In genomic region chr9:121735792-121736130, GRCh38 we compare ENCODE assay signal across 9 cellular contexts.
DNase-seq lines count a peak whose midpoint lies in the region; ATAC-seq, FAIRE-seq and TF ChIP-seq lines count a peak whose summit lies in the region.
"Had no signal": no experiment of that assay in that cellular context is flagged by ENCODE, and none has a peak within 500 bp of the region (broad histone marks: within the 10 kb centered on the region; RNA-seq: fewer than 3 reads in every experiment).

No MANE protein-coding gene starts in this region.

- H4K8ac ChIP-seq in H1 (ENCODE audit: extremely low read depth, insufficient read depth, low read length), result no peak overlapping the region; the same call in 1 of the 2 replicates

- no peak overlapping the region for H4K5ac ChIP-seq in H1 (ENCODE audit: insufficient read length, low read depth, low read length)

- TF ChIP-seq POLR2A in H1 (IDR thresholded peaks at IDR 0.05; ENCODE audit: control extremely low read depth in 1 of 2, low read depth in 2 of 2, low read length in 2 of 2) (no peak), right lobe of liver (IDR thresholded peaks at IDR 0.05) (no peak), spleen (IDR thresholded peaks at IDR 0.05) (no peak)

- peaks cover 27% of the 10 kb centered on the region for H3K79me1 ChIP-seq in H1 (ENCODE audit: low read depth, low read length)

- no peak overlapping the region for H2BK20ac ChIP-seq in H1 (ENCODE audit: low read length)

- no peak for FAIRE-seq in H1 (lab: Jason Lieb, UNC)

- 0 out of 2 replicates have a peak overlapping the region, but pooled peaks have one; percentile 15 for H3K18ac ChIP-seq in H1 (ENCODE audit: extremely low read depth, low read length)

- 0 out of 2 replicates have a peak overlapping the region, but pooled peaks have one; percentile 33 for H2BK15ac ChIP-seq in H1 (ENCODE audit: low read length)

- H3K56ac ChIP-seq in H1 (replicated peaks; ENCODE audit: insufficient read length, low read depth, low read length), result no peak overlapping the region

- H2BK5ac ChIP-seq in H1 (ENCODE audit: low read depth, low read length), result no peak overlapping the region

- CTCF ChIA-PET in H1 (lab: Charles Lee; ENCODE audit: partially characterized antibody), result interaction anchor here (0.9 to 20.3 kb wide), 41 partner anchors 8 to 254 kb away, joined by 3 to 305 read pairs (median 5); no protein-coding TSS in a partner anchor

- H3K9me3 ChIP-seq in HUES6 (ENCODE audit: control insufficient read depth, insufficient read depth, low read depth, low read length) (no peaks in the 10 kb centered on the region), H1 (ENCODE audit: insufficient read depth in 2 of 2, low read depth in 1 of 2, low read length in 1 of 2) (no peaks in the 10 kb centered on the region), right lobe of liver (no peaks in the 10 kb centered on the region), spleen (no peaks in the 10 kb centered on the region)

- H2AFZ ChIP-seq in H1 (ENCODE audit: low read length), result no peak overlapping the region

- H2BK120ac ChIP-seq in H1 (replicated peaks; ENCODE audit: low read depth, low read length), result no peak overlapping the region

- POLR2A ChIA-PET in H1 (lab: Charles Lee; ENCODE audit: partially characterized antibody), result interaction anchor here (1.0 to 1.5 kb wide), 4 partner anchors 8 to 37 kb away, joined by 3 to 4 read pairs (median 4); no protein-coding TSS in a partner anchor

- peak overlapping the region; percentile 91 to 94 for H3K4me2 ChIP-seq in H1 (ENCODE audit: insufficient read depth in 1 of 2, low read depth in 2 of 2, low read length in 2 of 2)

- H3K27ac ChIP-seq in HUES6 (ENCODE audit: low read depth, low read length) (peak overlapping the region; percentile 65; the same call in 1 of the 2 replicates), H1 (ENCODE audit: low read depth, low read length) (no peak overlapping the region), right lobe of liver (peak overlapping the region in 2 of 3 donors; percentile 24 to 37), spleen (peak overlapping the region; percentile 48 to 87 (median 81))

- no peak overlapping the region for H3K23ac ChIP-seq in H1 (ENCODE audit: insufficient read length)

- no peak for TF ChIP-seq EP300 in H1 (IDR thresholded peaks at IDR 0.05; ENCODE audit: borderline replicate concordance in 1 of 2, low read depth in 2 of 2, low read length in 2 of 2)

- peak; percentile 4 to 50 (median 18) for ATAC-seq in right lobe of liver
- no peak for ATAC-seq in HG03354 (IDR thresholded peaks at IDR 0.05; ENCODE audit: poor library complexity, severe bottlenecking, unreplicated experiment)
- no peak for ATAC-seq in GM18858 (IDR thresholded peaks at IDR 0.05; ENCODE audit: unreplicated experiment)

- H3K36me3 ChIP-seq in HUES6 (ENCODE audit: control insufficient read depth, insufficient read depth, low read length), result no peaks in the 10 kb centered on the region
- H3K36me3 ChIP-seq in H1 (ENCODE audit: control insufficient read depth in 2 of 4, insufficient read depth in 4 of 4, low read length in 3 of 4), result no peaks in the 10 kb centered on the region
- no peaks in the 10 kb centered on the region for H3K36me3 ChIP-seq in right lobe of liver
- no peaks in the 10 kb centered on the region for H3K36me3 ChIP-seq in spleen

- peak overlapping the region; percentile 86 for H3K4me3 ChIP-seq in HUES6 (ENCODE audit: low read depth, low read length)
- H3K4me3 ChIP-seq in H1 (ENCODE audit: extremely low read depth in 1 of 4, insufficient read depth in 2 of 4, low read depth in 3 of 4, low read length in 4 of 4), result peak overlapping the region; percentile 52 to 73 (median 55); a peak in 7 of 8 replicates
- H3K4me3 ChIP-seq in right lobe of liver, result peak overlapping the region; percentile 14 to 47 (median 16)
- peak overlapping the region in 6 of 8 donors; percentile 21 to 56 (median 31) for H3K4me3 ChIP-seq in spleen

- peak overlapping the region; percentile 81; the same call in 1 of the 2 replicates for H2BK12ac ChIP-seq in H1 (ENCODE audit: low read depth, low read length)

- peak overlapping the region; percentile 18; the same call in 1 of the 2 replicates for H2AK5ac ChIP-seq in H1 (ENCODE audit: low read depth, low read length)

- peaks cover 11% of the 10 kb centered on the region for H3K23me2 ChIP-seq in H1 (ENCODE audit: low read depth, low read length)

- no peak for TF ChIP-seq RAD21 in H1 (IDR thresholded peaks at IDR 0.05 in 1 of 2, conservative IDR thresholded peaks at IDR 0.05 in 1 of 2; ENCODE audit: low read depth in 2 of 2, low read length in 2 of 2)

- 19% methylated on average over 9 of the region's 9 CpGs; no CpG with 5 or more reads in 1 of the 2 experiments for WGBS in H1 (ENCODE audit: extremely low coverage in 1 of 2, insufficient coverage in 1 of 2, insufficient read length in 1 of 2, insufficient replicate concordance in 2 of 2, low coverage in 1 of 2, low lambda C conversion rate in 2 of 2, missing lambda C conversion rate in 1 of 2), 2 experiments
- WGBS in right lobe of liver (ENCODE audit: insufficient coverage, low coverage, low lambda C conversion rate, missing lambda C conversion rate), result 51% methylated on average over 3 of the region's 9 CpGs
- WGBS in spleen, 5 donors, result 43 to 56% (median 48%) methylated on average over 9 of the region's 9 CpGs

- no peaks in the 10 kb centered on the region for H3K27me3 ChIP-seq in HUES6 (ENCODE audit: control insufficient read depth, insufficient read depth, low read length)
- H3K27me3 ChIP-seq in H1 (replicated peaks in 1 of 4; ENCODE audit: control insufficient read depth in 3 of 4, extremely low read depth in 1 of 4, insufficient read depth in 3 of 4, low read length in 3 of 4), result peaks cover 0 to 8% (median 4%) of the 10 kb centered on the region in 4 experiments; a peak in 4 of 7 replicates
- H3K27me3 ChIP-seq in right lobe of liver, result no peaks in the 10 kb centered on the region
- H3K27me3 ChIP-seq in spleen (replicated peaks in 1 of 7), result peaks cover 0 to 31% (median 0%) of the 10 kb centered on the region in 7 donors

- TF ChIP-seq CTCF in H1 (IDR thresholded peaks at IDR 0.05; ENCODE audit: control extremely low read depth in 1 of 3, insufficient read depth in 1 of 3, low read depth in 1 of 3, low read length in 3 of 3), result no peak
- no peak for TF ChIP-seq CTCF in right lobe of liver (IDR thresholded peaks at IDR 0.05)
- TF ChIP-seq CTCF in spleen (IDR thresholded peaks at IDR 0.05 in 8 of 11, conservative IDR thresholded peaks at IDR 0.05 in 3 of 11), result no peak

- no peak for DNase-seq in H1 (ENCODE audit: low read depth in 1 of 2, low spot score in 2 of 2)
- DNase-seq in right lobe of liver, result no peak
- no peak for DNase-seq in spleen
- no peak for DNase-seq in 8988T
- DNase-seq in activated CD4-positive, alpha-beta T cell treated with anti-CD3 and anti-CD28 coated beads, Interleukin-2, amount 50 U/mL, for 48 hours, result no peak
- DNase-seq: RPMI8226 had no signal

- peak overlapping the region; percentile 70 for H3K9ac ChIP-seq in HUES6 (ENCODE audit: low read length)
- H3K9ac ChIP-seq in H1 (replicated peaks in 1 of 4; ENCODE audit: extremely low read depth in 1 of 4, low read depth in 3 of 4, low read length in 3 of 4), result peak overlapping the region in 3 of 4 experiments; percentile 8 to 41 (median 14); a peak in 4 of 7 replicates

- H3K14ac ChIP-seq in H1 (ENCODE audit: insufficient read length), result no peak overlapping the region

- H4K91ac ChIP-seq in H1 (replicated peaks; ENCODE audit: insufficient read length, low read length), result no peak overlapping the region

- H3K4me1 ChIP-seq in HUES6 (ENCODE audit: control insufficient read depth, insufficient read depth, low read length) (peaks cover 73% of the 10 kb centered on the region), H1 (replicated peaks in 1 of 4; ENCODE audit: control insufficient read depth in 3 of 4, insufficient read depth in 4 of 4, low read length in 3 of 4) (peaks cover 12 to 45% (median 34%) of the 10 kb centered on the region in 4 experiments), right lobe of liver (peaks cover 0 to 31% (median 0%) of the 10 kb centered on the region in 4 donors), spleen (peaks cover 21 to 93% (median 66%) of the 10 kb centered on the region in 6 donors)

- intact Hi-C loops in right lobe of liver (cut with DNase I) (no loop called here), spleen (cut with DNase I; ENCODE audit: low total_unique reads) (no loop called here)

- H4K20me1 ChIP-seq in H1 (replicated peaks in 1 of 2; ENCODE audit: control insufficient read depth in 1 of 2, insufficient read depth in 2 of 2, low read length in 2 of 2), result peaks cover 16 to 36% of the 10 kb centered on the region in 2 experiments

- H3K79me2 ChIP-seq in H1 (ENCODE audit: control insufficient read depth in 1 of 2, insufficient read depth in 2 of 2, low read length in 2 of 2), result peaks cover 0 to 36% of the 10 kb centered on the region in 2 experiments; a peak in 1 of 4 replicates

- H3K4ac ChIP-seq in H1 (replicated peaks; ENCODE audit: insufficient read length, low read depth, low read length), result no peak overlapping the region

TF ChIP-seq in H1, 55 proteins besides CTCF, POLR2A, EP300 and RAD21:
- TF ChIP-seq BACH1 (IDR thresholded peaks at IDR 0.05; ENCODE audit: low read length) (no peak), ASH2L (IDR thresholded peaks at IDR 0.05; ENCODE audit: low read length) (peak; percentile 0)

Comparison
In these comparisons a context has a peak if more than half of its experiments do, and no peak if none do; other contexts are left out.
1. H3K4me3 ChIP-seq: peak in every context shown above with its lines; median percentile 86 in HUES6; 55 in H1; 31 in spleen; 16 in right lobe of liver.
2. ATAC-seq: peak in right lobe of liver (4 of 4); none in HG03354 (single experiment) and GM18858 (single experiment).